26 cellular contexts compared by ENCODE assay signal in the genomic region with DNA sequence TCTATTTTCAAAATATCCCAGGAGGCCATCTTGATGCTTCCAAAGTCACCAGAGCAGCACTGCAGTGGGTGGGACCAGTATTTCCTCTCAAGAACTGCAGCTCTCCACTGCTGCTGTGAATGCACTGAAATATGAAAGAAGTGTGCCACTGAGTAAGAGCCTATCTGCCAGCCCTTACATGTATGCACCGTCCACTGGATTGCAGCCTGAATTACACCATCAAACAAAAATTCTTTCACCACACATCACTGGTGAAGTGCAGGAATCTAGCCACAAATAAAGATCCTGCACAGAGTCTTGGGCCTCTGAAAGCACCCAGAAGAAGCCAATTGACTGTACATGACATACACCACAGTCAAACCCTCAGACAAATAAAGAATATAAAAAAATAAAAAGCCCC.
DNase-seq lines count a peak whose midpoint lies in the region; ATAC-seq, FAIRE-seq and TF ChIP-seq lines count a peak whose summit lies in the region.
"Had no signal": no experiment of that assay in that cellular context is flagged by ENCODE, and none has a peak within 500 bp of the region (broad histone marks: within the 10 kb centered on the region; RNA-seq: fewer than 3 reads in every experiment).

No MANE protein-coding gene starts in this region.

- no peak overlapping the region for H3K23ac ChIP-seq in trophoblast cell (ENCODE audit: low read length)

- no peak overlapping the region for H3K14ac ChIP-seq in trophoblast cell (ENCODE audit: low read length)

- peaks cover 6% of the 10 kb centered on the region for H3K4me1 Mint-ChIP-seq in astrocyte (ENCODE audit: low read depth, unreplicated experiment)
- H3K4me1 Mint-ChIP-seq: activated naive CD4-positive, alpha-beta T cell treated with anti-CD3 and anti-CD28 coated beads, Interleukin-2, amount 10 ng/mL, durations not matched to agents 7 days and 5 days had no signal

- H4K20me1 ChIP-seq in astrocyte (ENCODE audit: insufficient read depth, low read length) (no peaks in the 10 kb centered on the region), hepatocyte (ENCODE audit: insufficient read depth, poor library complexity, severe bottlenecking) (no peaks in the 10 kb centered on the region)

- H3K9me3 Mint-ChIP-seq in astrocyte (ENCODE audit: unreplicated experiment) = peaks cover 10% of the 10 kb centered on the region

- TF ChIP-seq CTCF in astrocyte (IDR thresholded peaks at IDR 0.05; ENCODE audit: insufficient read depth, low read depth, low read length) = no peak
- no peak for TF ChIP-seq CTCF in hepatocyte (IDR thresholded peaks at IDR 0.05; ENCODE audit: poor library complexity)
- no peak for TF ChIP-seq CTCF in left lung (IDR thresholded peaks at IDR 0.05)

- no peak overlapping the region for H2BK120ac ChIP-seq in trophoblast cell (ENCODE audit: insufficient read depth, low read length, poor library complexity)

- H3K79me2 ChIP-seq in astrocyte (ENCODE audit: insufficient read depth, low read length) = peaks cover 12% of the 10 kb centered on the region
- no peaks in the 10 kb centered on the region for H3K79me2 ChIP-seq in trophoblast cell (ENCODE audit: control insufficient read depth, insufficient read depth, low read length, poor library complexity)
- H3K79me2 ChIP-seq in hepatocyte = no peaks in the 10 kb centered on the region

- H3K18ac ChIP-seq in trophoblast cell (ENCODE audit: low read length) = no peak overlapping the region

- H2AFZ ChIP-seq in astrocyte (ENCODE audit: low read depth, low read length) = no peak overlapping the region
- H2AFZ ChIP-seq in trophoblast cell (ENCODE audit: insufficient read depth, low read length, poor library complexity) = no peak overlapping the region
- no peak overlapping the region for H2AFZ ChIP-seq in hepatocyte
- H2AFZ ChIP-seq: neural progenitor cell had no signal

- no peak overlapping the region for H2BK5ac ChIP-seq in trophoblast cell (ENCODE audit: low read depth, low read length, poor library complexity)

- no peaks in the 10 kb centered on the region for H3K27me3 Mint-ChIP-seq in astrocyte (ENCODE audit: low read depth, unreplicated experiment)
- H3K27me3 Mint-ChIP-seq: activated naive CD4-positive, alpha-beta T cell treated with anti-CD3 and anti-CD28 coated beads, Interleukin-2, amount 10 ng/mL, durations not matched to agents 7 days and 5 days; dendritic cell treated with granulocyte-macrophage colony-stimulating factor and Interleukin-4, amounts not matched to agents 40 ng/mL and 50 ng/mL, for 4 days had no signal

- peak; percentile 30 for DNase-seq in GM04503 (ENCODE audit: low read depth)
- peak; percentile 78 for DNase-seq in astrocyte (ENCODE audit: low read depth)
- DNase-seq in fibroblast of peridontal ligament (ENCODE audit: extremely low read depth) = peak; percentile 69
- peak; percentile 9 to 41 for DNase-seq in trophoblast cell
- no peak for DNase-seq in NCI-H1105 (lab: John Stamatoyannopoulos, UW)
- DNase-seq in hepatocyte (ENCODE audit: low spot score) = no peak
- DNase-seq in left lung = no peak
- DNase-seq: activated CD8-positive, alpha-beta memory T cell treated with anti-CD3 and anti-CD28 coated beads for 24 hours; activated naive CD4-positive, alpha-beta T cell treated with anti-CD3 and anti-CD28 coated beads, Interleukin-2, amount 10 ng/mL, durations not matched to agents 7 days and 5 days; activated T-cell treated with anti-CD3 and anti-CD28 coated beads, Interleukin-2, amount 50 U/mL, for 48 hours; BE2C; body of pancreas; COR-L47; head of caudate nucleus; NCI-H1417; NCI-H2171 treated with DMSO at 0.1 percent for 48 hours; NCI-H526 treated with DMSO at 0.1 percent for 48 hours; psoas muscle; stimulated activated CD4-positive, alpha-beta T cell treated with anti-CD3 and anti-CD28 coated beads, Interleukin-2, amount 100 ng/mL, for 24 hours; stimulated activated naive CD4-positive, alpha-beta T cell treated with Interleukin-2 at 50 U/mL for 16 hours; T1000 had no signal

- no peak for FAIRE-seq in astrocyte (lab: Jason Lieb, UNC)
- FAIRE-seq: endothelial cell of umbilical vein had no signal

- no peaks in the 10 kb centered on the region for H3K27me3 ChIP-seq in astrocyte (ENCODE audit: insufficient read depth, low read length)
- H3K27me3 ChIP-seq in trophoblast cell (ENCODE audit: insufficient read depth, low read length) = no peaks in the 10 kb centered on the region
- no peaks in the 10 kb centered on the region for H3K27me3 ChIP-seq in hepatocyte
- H3K27me3 ChIP-seq in left lung = no peaks in the 10 kb centered on the region
- H3K27me3 ChIP-seq: body of pancreas, tibial nerve had no signal

- H3K9ac ChIP-seq in astrocyte (ENCODE audit: low read length) = no peak overlapping the region
- no peak overlapping the region for H3K9ac ChIP-seq in trophoblast cell (ENCODE audit: low read length)
- H3K9ac ChIP-seq: neural progenitor cell had no signal

- H3K4ac ChIP-seq in trophoblast cell (ENCODE audit: low read depth, low read length) = no peak overlapping the region

- H4K8ac ChIP-seq in trophoblast cell (ENCODE audit: low read depth, low read length) = no peak overlapping the region

- no peak for ATAC-seq in left lung
- ATAC-seq: body of pancreas, psoas muscle had no signal

- H3K36me3 ChIP-seq in astrocyte (ENCODE audit: insufficient read depth, low read length) = no peaks in the 10 kb centered on the region
- no peaks in the 10 kb centered on the region for H3K36me3 ChIP-seq in trophoblast cell (ENCODE audit: control insufficient read depth in 1 of 2, insufficient read depth in 2 of 2, low read length in 2 of 2)
- H3K36me3 ChIP-seq in hepatocyte (replicated peaks; ENCODE audit: insufficient read depth, low read depth) = no peaks in the 10 kb centered on the region
- H3K36me3 ChIP-seq in left lung = no peaks in the 10 kb centered on the region
- H3K36me3 ChIP-seq: BE2C, neural progenitor cell, tibial nerve had no signal

- no peaks in the 10 kb centered on the region for H3K79me1 ChIP-seq in trophoblast cell (ENCODE audit: low read length)

- H4K12ac ChIP-seq in trophoblast cell (ENCODE audit: low read depth, low read length) = no peak overlapping the region

- H2AK5ac ChIP-seq in trophoblast cell (ENCODE audit: low read length) = no peak overlapping the region

- no peaks in the 10 kb centered on the region for H3K36me3 Mint-ChIP-seq in astrocyte (ENCODE audit: low read depth, unreplicated experiment)
- H3K36me3 Mint-ChIP-seq: activated naive CD4-positive, alpha-beta T cell treated with anti-CD3 and anti-CD28 coated beads, Interleukin-2, amount 10 ng/mL, durations not matched to agents 7 days and 5 days had no signal

- H3K27ac Mint-ChIP-seq in astrocyte (ENCODE audit: unreplicated experiment) = peak overlapping the region; percentile 27
- H3K27ac Mint-ChIP-seq: activated naive CD4-positive, alpha-beta T cell treated with anti-CD3 and anti-CD28 coated beads, Interleukin-2, amount 10 ng/mL, durations not matched to agents 7 days and 5 days; dendritic cell treated with granulocyte-macrophage colony-stimulating factor and Interleukin-4, amounts not matched to agents 40 ng/mL and 50 ng/mL, for 4 days; neural progenitor cell had no signal

- no CpG with 5 or more reads among the region's 1 CpG for WGBS in trophoblast cell (ENCODE audit: extremely low coverage, insufficient coverage, insufficient read length)
- WGBS in hepatocyte (ENCODE audit: low lambda C conversion rate, missing lambda C conversion rate) = 100% methylated on average over 1 of the region's 1 CpG

- no peak overlapping the region for H4K91ac ChIP-seq in trophoblast cell (ENCODE audit: low read depth, low read length)

- no peak overlapping the region for H3K4me3 Mint-ChIP-seq in astrocyte (ENCODE audit: unreplicated experiment)
- H3K4me3 Mint-ChIP-seq: activated naive CD4-positive, alpha-beta T cell treated with anti-CD3 and anti-CD28 coated beads, Interleukin-2, amount 10 ng/mL, durations not matched to agents 7 days and 5 days; dendritic cell treated with granulocyte-macrophage colony-stimulating factor and Interleukin-4, amounts not matched to agents 40 ng/mL and 50 ng/mL, for 4 days; neural progenitor cell had no signal

- H2BK12ac ChIP-seq in trophoblast cell (ENCODE audit: low read length) = no peak overlapping the region

- H3K9me2 ChIP-seq in hepatocyte (replicated peaks; ENCODE audit: insufficient read depth) = no peaks in the 10 kb centered on the region

- H3K27ac ChIP-seq in astrocyte (ENCODE audit: low read depth, low read length) (no peak overlapping the region), trophoblast cell (ENCODE audit: low read depth, low read length) (no peak overlapping the region), hepatocyte (no peak overlapping the region), left lung (no peak overlapping the region)
- H3K27ac ChIP-seq: body of pancreas, neural progenitor cell, psoas muscle, skin epidermis, tibial nerve had no signal

- no peaks in the 10 kb centered on the region for H3K9me3 ChIP-seq in astrocyte (ENCODE audit: insufficient read depth, low read depth, low read length)
- H3K9me3 ChIP-seq in trophoblast cell (ENCODE audit: insufficient read depth, low read depth, low read length) = no peaks in the 10 kb centered on the region
- H3K9me3 ChIP-seq in hepatocyte (ENCODE audit: low read depth) = no peaks in the 10 kb centered on the region
- H3K9me3 ChIP-seq in left lung = peaks cover 0 to 5% of the 10 kb centered on the region in 2 donors
- H3K9me3 ChIP-seq: BE2C, body of pancreas had no signal

- intact Hi-C loops in left lung (cut with DNase I) = no loop called here

- H3K4me3 ChIP-seq in astrocyte (ENCODE audit: insufficient read depth, low read depth, low read length) = no peak overlapping the region
- no peak overlapping the region for H3K4me3 ChIP-seq in trophoblast cell (ENCODE audit: low read depth, low read length)
- no peak overlapping the region for H3K4me3 ChIP-seq in hepatocyte
- no peak overlapping the region for H3K4me3 ChIP-seq in left lung
- H3K4me3 ChIP-seq: body of pancreas, neural progenitor cell, psoas muscle, skin epidermis, tibial nerve had no signal

- H3K4me2 ChIP-seq in astrocyte (ENCODE audit: low read length) (no peak overlapping the region), trophoblast cell (ENCODE audit: low read length) (no peak overlapping the region), hepatocyte (no peak overlapping the region)
- H3K4me2 ChIP-seq: neural progenitor cell had no signal

- peaks cover 9% of the 10 kb centered on the region for H3K4me1 ChIP-seq in astrocyte (ENCODE audit: insufficient read depth, low read length)
- no peaks in the 10 kb centered on the region for H3K4me1 ChIP-seq in trophoblast cell (ENCODE audit: control insufficient read depth in 1 of 2, insufficient read depth in 2 of 2, low read length in 2 of 2)
- no peaks in the 10 kb centered on the region for H3K4me1 ChIP-seq in hepatocyte (ENCODE audit: insufficient read depth)
- H3K4me1 ChIP-seq in left lung = no peaks in the 10 kb centered on the region
- H3K4me1 ChIP-seq: BE2C, body of pancreas, psoas muscle had no signal

Comparison
In these comparisons a context has a peak if more than half of its experiments do, and no peak if none do; other contexts are left out.
1. DNase-seq: peak in GM04503 (single experiment), astrocyte (single experiment), fibroblast of peridontal ligament (single experiment) and trophoblast cell (2 of 2); none in NCI-H1105 (single experiment), hepatocyte (single experiment) and left lung (0 of 2).